In genomic region chr1:154183045-154183968, GRCh38 we compare ENCODE assay signal across 1 cellular context.
TF ChIP-seq lines count a peak whose summit lies in the region.

No MANE protein-coding gene starts in this region.

TF ChIP-seq in HepG2, 621 proteins besides CTCF, POLR2A, EP300 and RAD21 (continued from another document and continues in another):
- TF ChIP-seq ZNF597 (CRISPR knock-in tag; IDR thresholded peaks at IDR 0.05) (no peak), MAFF (IDR thresholded peaks at IDR 0.05; ENCODE audit: low read depth, low read length) (no peak), ATAD3A (CRISPR knock-in tag; IDR thresholded peaks at IDR 0.05) (no peak), KLF13 (CRISPR knock-in tag; IDR thresholded peaks at IDR 0.05) (no peak), ZNF414 (CRISPR knock-in tag; IDR thresholded peaks at IDR 0.05) (peak; percentile 58; the same call in 1 of the 2 replicates), SMAD3 (CRISPR knock-in tag; IDR thresholded peaks at IDR 0.05) (peak; percentile 55; the same call in 1 of the 2 replicates), TCF7L2 (IDR thresholded peaks at IDR 0.05; ENCODE audit: low read depth, low read length) (no peak), ZBTB8A (CRISPR knock-in tag; IDR thresholded peaks at IDR 0.05; ENCODE audit: borderline replicate concordance, low read depth) (no peak), ATRX (CRISPR knock-in tag; IDR thresholded peaks at IDR 0.05; ENCODE audit: borderline replicate concordance) (no peak), MAZ (IDR thresholded peaks at IDR 0.05; ENCODE audit: borderline replicate concordance, low read depth, low read length) (peak; percentile 60; the same call in 1 of the 2 replicates), MAZ (CRISPR knock-in tag; IDR thresholded peaks at IDR 0.05; ENCODE audit: low read depth) (peak; percentile 82), ZNF740 (CRISPR knock-in tag; IDR thresholded peaks at IDR 0.05) (no peak), HHEX (CRISPR knock-in tag; IDR thresholded peaks at IDR 0.05) (no peak), IRF1 (CRISPR knock-in tag; IDR thresholded peaks at IDR 0.05; ENCODE audit: low read depth) (no peak), ZMYM3 (CRISPR knock-in tag; IDR thresholded peaks at IDR 0.05) (0 out of 2 replicates have a peak, but pooled peaks have one; percentile 22), ESRRA (CRISPR knock-in tag; IDR thresholded peaks at IDR 0.05; ENCODE audit: low read depth) (peak; percentile 71; the same call in 1 of the 2 replicates), ZFP36L2 (CRISPR knock-in tag; IDR thresholded peaks at IDR 0.05) (no peak), RARG (CRISPR knock-in tag; IDR thresholded peaks at IDR 0.05; ENCODE audit: low read depth) (no peak), ZNF253 (CRISPR knock-in tag; IDR thresholded peaks at IDR 0.05; ENCODE audit: borderline replicate concordance) (peak; percentile 91), TOE1 (CRISPR knock-in tag; IDR thresholded peaks at IDR 0.05) (no peak), RORA (CRISPR knock-in tag; IDR thresholded peaks at IDR 0.05) (no peak), ZNF431 (CRISPR knock-in tag; IDR thresholded peaks at IDR 0.05; ENCODE audit: borderline replicate concordance, low read depth) (peak; percentile 41; the same call in 1 of the 2 replicates), HNRNPH1 (optimal IDR thresholded peaks at IDR 0.05; ENCODE audit: low read depth, low read length) (no peak), ZNF605 (CRISPR knock-in tag; IDR thresholded peaks at IDR 0.05) (peak; percentile 75; the same call in 1 of the 2 replicates), TBX2 (CRISPR knock-in tag; IDR thresholded peaks at IDR 0.05; ENCODE audit: borderline replicate concordance) (peak; percentile 86), ZNF704 (CRISPR knock-in tag; IDR thresholded peaks at IDR 0.05; ENCODE audit: borderline replicate concordance) (no peak; the same call in 1 of the 2 replicates), ZNF569 (CRISPR knock-in tag; IDR thresholded peaks at IDR 0.05; ENCODE audit: borderline replicate concordance) (no peak), RBFOX2 (IDR thresholded peaks at IDR 0.05; ENCODE audit: low read depth, low read length) (peak; percentile 82), PCBP1 (IDR thresholded peaks at IDR 0.05; ENCODE audit: borderline replicate concordance, low read depth, low read length) (0 out of 2 replicates have a peak, but pooled peaks have one; percentile 44), ZNF430 (CRISPR knock-in tag; IDR thresholded peaks at IDR 0.05) (no peak), SETDB1 (CRISPR knock-in tag; IDR thresholded peaks at IDR 0.05; ENCODE audit: borderline replicate concordance) (no peak), NR2C2 (CRISPR knock-in tag; IDR thresholded peaks at IDR 0.05; ENCODE audit: borderline replicate concordance) (peak; percentile 57; the same call in 1 of the 2 replicates), SRSF9 (IDR thresholded peaks at IDR 0.05; ENCODE audit: borderline replicate concordance, insufficient read depth, low read depth, low read length, poor library complexity, severe bottlenecking) (no peak), GPN1 (CRISPR knock-in tag; IDR thresholded peaks at IDR 0.05; ENCODE audit: borderline replicate concordance) (peak; percentile 10; the same call in 1 of the 2 replicates)
- TF ChIP-seq, protein P1, sequence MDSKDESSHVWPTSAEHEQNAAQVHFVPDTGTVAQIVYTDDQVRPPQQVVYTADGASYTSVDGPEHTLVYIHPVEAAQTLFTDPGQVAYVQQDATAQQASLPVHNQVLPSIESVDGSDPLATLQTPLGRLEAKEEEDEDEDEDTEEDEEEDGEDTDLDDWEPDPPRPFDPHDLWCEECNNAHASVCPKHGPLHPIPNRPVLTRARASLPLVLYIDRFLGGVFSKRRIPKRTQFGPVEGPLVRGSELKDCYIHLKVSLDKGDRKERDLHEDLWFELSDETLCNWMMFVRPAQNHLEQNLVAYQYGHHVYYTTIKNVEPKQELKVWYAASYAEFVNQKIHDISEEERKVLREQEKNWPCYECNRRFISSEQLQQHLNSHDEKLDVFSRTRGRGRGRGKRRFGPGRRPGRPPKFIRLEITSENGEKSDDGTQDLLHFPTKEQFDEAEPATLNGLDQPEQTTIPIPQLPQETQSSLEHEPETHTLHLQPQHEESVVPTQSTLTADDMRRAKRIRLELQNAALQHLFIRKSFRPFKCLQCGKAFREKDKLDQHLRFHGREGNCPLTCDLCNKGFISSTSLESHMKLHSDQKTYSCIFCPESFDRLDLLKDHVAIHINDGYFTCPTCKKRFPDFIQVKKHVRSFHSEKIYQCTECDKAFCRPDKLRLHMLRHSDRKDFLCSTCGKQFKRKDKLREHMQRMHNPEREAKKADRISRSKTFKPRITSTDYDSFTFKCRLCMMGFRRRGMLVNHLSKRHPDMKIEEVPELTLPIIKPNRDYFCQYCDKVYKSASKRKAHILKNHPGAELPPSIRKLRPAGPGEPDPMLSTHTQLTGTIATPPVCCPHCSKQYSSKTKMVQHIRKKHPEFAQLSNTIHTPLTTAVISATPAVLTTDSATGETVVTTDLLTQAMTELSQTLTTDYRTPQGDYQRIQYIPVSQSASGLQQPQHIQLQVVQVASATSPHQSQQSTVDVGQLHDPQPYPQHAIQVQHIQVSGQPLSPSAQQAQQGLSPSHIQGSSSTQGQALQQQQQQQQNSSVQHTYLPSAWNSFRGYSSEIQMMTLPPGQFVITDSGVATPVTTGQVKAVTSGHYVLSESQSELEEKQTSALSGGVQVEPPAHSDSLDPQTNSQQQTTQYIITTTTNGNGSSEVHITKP (CRISPR knock-in tag; IDR thresholded peaks at IDR 0.05; ENCODE audit: low read depth) = peak; percentile 95
- TF ChIP-seq, protein P2, sequence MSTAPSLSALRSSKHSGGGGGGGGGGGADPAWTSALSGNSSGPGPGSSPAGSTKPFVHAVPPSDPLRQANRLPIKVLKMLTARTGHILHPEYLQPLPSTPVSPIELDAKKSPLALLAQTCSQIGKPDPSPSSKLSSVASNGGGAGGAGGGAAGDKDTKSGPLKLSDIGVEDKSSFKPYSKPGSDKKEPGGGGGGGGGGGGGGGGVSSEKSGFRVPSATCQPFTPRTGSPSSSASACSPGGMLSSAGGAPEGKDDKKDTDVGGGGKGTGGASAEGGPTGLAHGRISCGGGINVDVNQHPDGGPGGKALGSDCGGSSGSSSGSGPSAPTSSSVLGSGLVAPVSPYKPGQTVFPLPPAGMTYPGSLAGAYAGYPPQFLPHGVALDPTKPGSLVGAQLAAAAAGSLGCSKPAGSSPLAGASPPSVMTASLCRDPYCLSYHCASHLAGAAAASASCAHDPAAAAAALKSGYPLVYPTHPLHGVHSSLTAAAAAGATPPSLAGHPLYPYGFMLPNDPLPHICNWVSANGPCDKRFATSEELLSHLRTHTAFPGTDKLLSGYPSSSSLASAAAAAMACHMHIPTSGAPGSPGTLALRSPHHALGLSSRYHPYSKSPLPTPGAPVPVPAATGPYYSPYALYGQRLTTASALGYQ (CRISPR knock-in tag; IDR thresholded peaks at IDR 0.05) = 0 out of 2 replicates have a peak, but pooled peaks have one; percentile 22
- TF ChIP-seq, protein P3, sequence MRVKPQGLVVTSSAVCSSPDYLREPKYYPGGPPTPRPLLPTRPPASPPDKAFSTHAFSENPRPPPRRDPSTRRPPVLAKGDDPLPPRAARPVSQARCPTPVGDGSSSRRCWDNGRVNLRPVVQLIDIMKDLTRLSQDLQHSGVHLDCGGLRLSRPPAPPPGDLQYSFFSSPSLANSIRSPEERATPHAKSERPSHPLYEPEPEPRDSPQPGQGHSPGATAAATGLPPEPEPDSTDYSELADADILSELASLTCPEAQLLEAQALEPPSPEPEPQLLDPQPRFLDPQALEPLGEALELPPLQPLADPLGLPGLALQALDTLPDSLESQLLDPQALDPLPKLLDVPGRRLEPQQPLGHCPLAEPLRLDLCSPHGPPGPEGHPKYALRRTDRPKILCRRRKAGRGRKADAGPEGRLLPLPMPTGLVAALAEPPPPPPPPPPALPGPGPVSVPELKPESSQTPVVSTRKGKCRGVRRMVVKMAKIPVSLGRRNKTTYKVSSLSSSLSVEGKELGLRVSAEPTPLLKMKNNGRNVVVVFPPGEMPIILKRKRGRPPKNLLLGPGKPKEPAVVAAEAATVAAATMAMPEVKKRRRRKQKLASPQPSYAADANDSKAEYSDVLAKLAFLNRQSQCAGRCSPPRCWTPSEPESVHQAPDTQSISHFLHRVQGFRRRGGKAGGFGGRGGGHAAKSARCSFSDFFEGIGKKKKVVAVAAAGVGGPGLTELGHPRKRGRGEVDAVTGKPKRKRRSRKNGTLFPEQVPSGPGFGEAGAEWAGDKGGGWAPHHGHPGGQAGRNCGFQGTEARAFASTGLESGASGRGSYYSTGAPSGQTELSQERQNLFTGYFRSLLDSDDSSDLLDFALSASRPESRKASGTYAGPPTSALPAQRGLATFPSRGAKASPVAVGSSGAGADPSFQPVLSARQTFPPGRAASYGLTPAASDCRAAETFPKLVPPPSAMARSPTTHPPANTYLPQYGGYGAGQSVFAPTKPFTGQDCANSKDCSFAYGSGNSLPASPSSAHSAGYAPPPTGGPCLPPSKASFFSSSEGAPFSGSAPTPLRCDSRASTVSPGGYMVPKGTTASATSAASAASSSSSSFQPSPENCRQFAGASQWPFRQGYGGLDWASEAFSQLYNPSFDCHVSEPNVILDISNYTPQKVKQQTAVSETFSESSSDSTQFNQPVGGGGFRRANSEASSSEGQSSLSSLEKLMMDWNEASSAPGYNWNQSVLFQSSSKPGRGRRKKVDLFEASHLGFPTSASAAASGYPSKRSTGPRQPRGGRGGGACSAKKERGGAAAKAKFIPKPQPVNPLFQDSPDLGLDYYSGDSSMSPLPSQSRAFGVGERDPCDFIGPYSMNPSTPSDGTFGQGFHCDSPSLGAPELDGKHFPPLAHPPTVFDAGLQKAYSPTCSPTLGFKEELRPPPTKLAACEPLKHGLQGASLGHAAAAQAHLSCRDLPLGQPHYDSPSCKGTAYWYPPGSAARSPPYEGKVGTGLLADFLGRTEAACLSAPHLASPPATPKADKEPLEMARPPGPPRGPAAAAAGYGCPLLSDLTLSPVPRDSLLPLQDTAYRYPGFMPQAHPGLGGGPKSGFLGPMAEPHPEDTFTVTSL (CRISPR knock-in tag; IDR thresholded peaks at IDR 0.05; ENCODE audit: borderline replicate concordance) = no peak
- TF ChIP-seq, protein P4, sequence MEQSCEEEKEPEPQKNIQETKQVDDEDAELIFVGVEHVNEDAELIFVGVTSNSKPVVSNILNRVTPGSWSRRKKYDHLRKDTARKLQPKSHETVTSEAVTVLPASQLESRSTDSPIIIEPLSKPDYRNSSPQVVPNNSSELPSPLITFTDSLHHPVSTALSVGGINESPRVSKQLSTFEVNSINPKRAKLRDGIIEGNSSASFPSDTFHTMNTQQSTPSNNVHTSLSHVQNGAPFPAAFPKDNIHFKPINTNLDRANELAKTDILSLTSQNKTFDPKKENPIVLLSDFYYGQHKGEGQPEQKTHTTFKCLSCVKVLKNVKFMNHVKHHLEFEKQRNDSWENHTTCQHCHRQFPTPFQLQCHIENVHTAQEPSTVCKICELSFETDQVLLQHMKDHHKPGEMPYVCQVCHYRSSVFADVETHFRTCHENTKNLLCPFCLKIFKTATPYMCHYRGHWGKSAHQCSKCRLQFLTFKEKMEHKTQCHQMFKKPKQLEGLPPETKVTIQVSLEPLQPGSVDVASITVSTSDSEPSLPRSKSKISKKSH (CRISPR knock-in tag; IDR thresholded peaks at IDR 0.05; ENCODE audit: borderline replicate concordance) = peak; percentile 84
- TF ChIP-seq, protein P5, sequence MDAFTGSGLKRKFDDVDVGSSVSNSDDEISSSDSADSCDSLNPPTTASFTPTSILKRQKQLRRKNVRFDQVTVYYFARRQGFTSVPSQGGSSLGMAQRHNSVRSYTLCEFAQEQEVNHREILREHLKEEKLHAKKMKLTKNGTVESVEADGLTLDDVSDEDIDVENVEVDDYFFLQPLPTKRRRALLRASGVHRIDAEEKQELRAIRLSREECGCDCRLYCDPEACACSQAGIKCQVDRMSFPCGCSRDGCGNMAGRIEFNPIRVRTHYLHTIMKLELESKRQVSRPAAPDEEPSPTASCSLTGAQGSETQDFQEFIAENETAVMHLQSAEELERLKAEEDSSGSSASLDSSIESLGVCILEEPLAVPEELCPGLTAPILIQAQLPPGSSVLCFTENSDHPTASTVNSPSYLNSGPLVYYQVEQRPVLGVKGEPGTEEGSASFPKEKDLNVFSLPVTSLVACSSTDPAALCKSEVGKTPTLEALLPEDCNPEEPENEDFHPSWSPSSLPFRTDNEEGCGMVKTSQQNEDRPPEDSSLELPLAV (CRISPR knock-in tag; conservative IDR thresholded peaks at IDR 0.05; ENCODE audit: low read depth) = no peak
- TF ChIP-seq, protein P6, sequence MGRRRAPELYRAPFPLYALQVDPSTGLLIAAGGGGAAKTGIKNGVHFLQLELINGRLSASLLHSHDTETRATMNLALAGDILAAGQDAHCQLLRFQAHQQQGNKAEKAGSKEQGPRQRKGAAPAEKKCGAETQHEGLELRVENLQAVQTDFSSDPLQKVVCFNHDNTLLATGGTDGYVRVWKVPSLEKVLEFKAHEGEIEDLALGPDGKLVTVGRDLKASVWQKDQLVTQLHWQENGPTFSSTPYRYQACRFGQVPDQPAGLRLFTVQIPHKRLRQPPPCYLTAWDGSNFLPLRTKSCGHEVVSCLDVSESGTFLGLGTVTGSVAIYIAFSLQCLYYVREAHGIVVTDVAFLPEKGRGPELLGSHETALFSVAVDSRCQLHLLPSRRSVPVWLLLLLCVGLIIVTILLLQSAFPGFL (CRISPR knock-in tag; IDR thresholded peaks at IDR 0.05) = no peak
